Comparison of ENCODE assay signal across 33 cellular contexts in the genomic region with DNA sequence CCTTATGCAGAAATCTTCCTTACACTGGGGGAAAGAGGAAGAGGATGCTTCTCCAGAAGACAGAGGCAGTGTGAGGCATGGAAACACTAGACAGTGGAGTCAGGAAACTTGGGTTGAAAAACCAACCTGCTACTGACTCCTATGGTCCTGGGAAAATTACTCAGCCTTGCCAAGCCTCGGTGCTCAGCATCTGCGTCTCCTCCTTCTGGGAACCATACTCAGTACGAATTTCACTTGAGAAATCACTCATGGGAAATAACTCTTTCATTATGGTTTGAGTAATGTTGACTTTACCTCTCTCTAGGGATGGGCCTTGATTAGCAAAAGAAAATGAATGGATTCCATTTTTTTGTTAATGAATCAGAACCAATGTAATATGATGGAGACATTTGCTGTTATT.
"Had no signal": no experiment of that assay in that cellular context is flagged by ENCODE, and none has a peak within 500 bp of the region (broad histone marks: within the 10 kb centered on the region; RNA-seq: fewer than 3 reads in every experiment).

No MANE protein-coding gene starts in this region.

- H3K4me3 Mint-ChIP-seq: activated CD4-positive, alpha-beta memory T cell treated with anti-CD3 and anti-CD28 coated beads for 36 hours; activated CD4-positive, alpha-beta T cell treated with anti-CD3 and anti-CD28 coated beads for 36 hours; activated CD4-positive, alpha-beta T cell treated with anti-CD3 and anti-CD28 coated beads, Interleukin-2, amount 10 ng/mL, durations not matched to agents 24 days and 14 days; activated CD8-positive, alpha-beta memory T cell treated with anti-CD3 and anti-CD28 coated beads, Interleukin-2, amount 10 ng/mL, durations not matched to agents 7 days and 5 days; activated CD8-positive, alpha-beta T cell treated with anti-CD3 and anti-CD28 coated beads, Interleukin-2, amount 10 ng/mL, durations not matched to agents 7 days and 5 days; activated naive CD4-positive, alpha-beta T cell treated with anti-CD3 and anti-CD28 coated beads for 36 hours; activated naive CD4-positive, alpha-beta T cell treated with anti-CD3 and anti-CD28 coated beads, Interleukin-2, amount 50 U/mL, for 24 hours; activated naive CD8-positive, alpha-beta T cell treated with anti-CD3 and anti-CD28 coated beads for 36 hours; activated naive CD8-positive, alpha-beta T cell treated with anti-CD3 and anti-CD28 coated beads, Interleukin-2, amount 50 U/mL, for 24 hours; activated T-helper 1 cell treated with anti-CD3 and anti-CD28 coated beads, Interleukin-12 subunit alpha, Interleukin-12 subunit beta, Interleukin-2, Interleukin-4 antibody, amounts not matched to agents 30 ng/mL and 10 ng/mL and 1 ng/mL, durations not matched to agents 14 hours and 24 hours and 36 hours; brain; T-helper 1 cell treated with Interleukin-12 subunit alpha and Interleukin-12 subunit beta and Interleukin-4 antibody, amounts not matched to agents 30 μg/mL and 1 μg/mL, for 36 hours had no signal

- H3K4me1 ChIP-seq: ascending aorta, breast epithelium, colonic mucosa, esophagus squamous epithelium, foreskin keratinocyte, gastrocnemius medialis, heart left ventricle had no signal

- H3K9me3 Mint-ChIP-seq: activated CD4-positive, alpha-beta memory T cell treated with anti-CD3 and anti-CD28 coated beads for 36 hours; activated CD4-positive, alpha-beta T cell treated with anti-CD3 and anti-CD28 coated beads, Interleukin-2, amount 10 ng/mL, durations not matched to agents 24 days and 14 days; activated naive CD4-positive, alpha-beta T cell treated with anti-CD3 and anti-CD28 coated beads for 36 hours; activated naive CD4-positive, alpha-beta T cell treated with anti-CD3 and anti-CD28 coated beads, Interleukin-2, amount 50 U/mL, for 24 hours; activated naive CD8-positive, alpha-beta T cell treated with anti-CD3 and anti-CD28 coated beads, Interleukin-2, amount 50 U/mL, for 24 hours; activated T-helper 1 cell treated with anti-CD3 and anti-CD28 coated beads, Interleukin-12 subunit alpha, Interleukin-12 subunit beta, Interleukin-2, Interleukin-4 antibody, amounts not matched to agents 30 ng/mL and 10 ng/mL and 1 ng/mL, durations not matched to agents 14 hours and 24 hours and 36 hours; activated T-helper 2 cell treated with anti-CD3 and anti-CD28 coated beads, Interferon-gamma antibody, Interleukin-2, Interleukin-4, amounts not matched to agents 10 μg/mL and 5 μg/mL and 100 μg/mL, durations not matched to agents 14 hours and 24 hours and 36 hours; T-helper 1 cell treated with Interleukin-12 subunit alpha and Interleukin-12 subunit beta and Interleukin-4 antibody, amounts not matched to agents 30 μg/mL and 1 μg/mL, for 36 hours had no signal

- H3K36me3 ChIP-seq: ascending aorta, breast epithelium, cardiac muscle cell, colonic mucosa, esophagus squamous epithelium, gastrocnemius medialis, heart left ventricle had no signal

- H3K27me3 ChIP-seq: ascending aorta, breast epithelium, cardiac muscle cell, colonic mucosa, esophagus squamous epithelium, gastrocnemius medialis had no signal

- H3K4me1 Mint-ChIP-seq: activated CD4-positive, alpha-beta T cell treated with anti-CD3 and anti-CD28 coated beads for 36 hours; activated CD4-positive, alpha-beta T cell treated with anti-CD3 and anti-CD28 coated beads, Interleukin-2, amount 10 ng/mL, durations not matched to agents 24 days and 14 days; activated CD8-positive, alpha-beta memory T cell treated with anti-CD3 and anti-CD28 coated beads, Interleukin-2, amount 10 ng/mL, durations not matched to agents 7 days and 5 days; activated naive CD4-positive, alpha-beta T cell treated with anti-CD3 and anti-CD28 coated beads, Interleukin-2, amount 50 U/mL, for 24 hours; activated naive CD8-positive, alpha-beta T cell treated with anti-CD3 and anti-CD28 coated beads for 36 hours; activated naive CD8-positive, alpha-beta T cell treated with anti-CD3 and anti-CD28 coated beads, Interleukin-2, amount 50 U/mL, for 24 hours; brain had no signal

- H3K27ac Mint-ChIP-seq: activated CD4-positive, alpha-beta memory T cell treated with anti-CD3 and anti-CD28 coated beads for 36 hours; activated CD4-positive, alpha-beta T cell treated with anti-CD3 and anti-CD28 coated beads for 36 hours; activated CD4-positive, alpha-beta T cell treated with anti-CD3 and anti-CD28 coated beads, Interleukin-2, amount 10 ng/mL, durations not matched to agents 24 days and 14 days; activated CD8-positive, alpha-beta memory T cell treated with anti-CD3 and anti-CD28 coated beads, Interleukin-2, amount 10 ng/mL, durations not matched to agents 7 days and 5 days; activated CD8-positive, alpha-beta T cell treated with anti-CD3 and anti-CD28 coated beads, Interleukin-2, amount 10 ng/mL, durations not matched to agents 7 days and 5 days; activated naive CD4-positive, alpha-beta T cell treated with anti-CD3 and anti-CD28 coated beads for 36 hours; activated naive CD4-positive, alpha-beta T cell treated with anti-CD3 and anti-CD28 coated beads, Interleukin-2, amount 50 U/mL, for 24 hours; activated naive CD8-positive, alpha-beta T cell treated with anti-CD3 and anti-CD28 coated beads for 36 hours; activated naive CD8-positive, alpha-beta T cell treated with anti-CD3 and anti-CD28 coated beads, Interleukin-2, amount 50 U/mL, for 24 hours; activated T-helper 1 cell treated with anti-CD3 and anti-CD28 coated beads, Interleukin-12 subunit alpha, Interleukin-12 subunit beta, Interleukin-2, Interleukin-4 antibody, amounts not matched to agents 30 ng/mL and 10 ng/mL and 1 ng/mL, durations not matched to agents 14 hours and 24 hours and 36 hours; activated T-helper 2 cell treated with anti-CD3 and anti-CD28 coated beads, Interferon-gamma antibody, Interleukin-2, Interleukin-4, amounts not matched to agents 10 μg/mL and 5 μg/mL and 100 μg/mL, durations not matched to agents 14 hours and 24 hours and 36 hours; brain; T-helper 1 cell treated with Interleukin-12 subunit alpha and Interleukin-12 subunit beta and Interleukin-4 antibody, amounts not matched to agents 30 μg/mL and 1 μg/mL, for 36 hours had no signal

- H3K27me3 Mint-ChIP-seq: activated CD4-positive, alpha-beta memory T cell treated with anti-CD3 and anti-CD28 coated beads for 36 hours; activated CD4-positive, alpha-beta T cell treated with anti-CD3 and anti-CD28 coated beads for 36 hours; activated CD4-positive, alpha-beta T cell treated with anti-CD3 and anti-CD28 coated beads, Interleukin-2, amount 10 ng/mL, durations not matched to agents 24 days and 14 days; activated CD8-positive, alpha-beta memory T cell treated with anti-CD3 and anti-CD28 coated beads, Interleukin-2, amount 10 ng/mL, durations not matched to agents 7 days and 5 days; activated naive CD4-positive, alpha-beta T cell treated with anti-CD3 and anti-CD28 coated beads, Interleukin-2, amount 50 U/mL, for 24 hours; activated naive CD8-positive, alpha-beta T cell treated with anti-CD3 and anti-CD28 coated beads, Interleukin-2, amount 50 U/mL, for 24 hours had no signal

- DNase-seq: activated CD4-positive, alpha-beta memory T cell treated with anti-CD3 and anti-CD28 coated beads for 36 hours; activated CD4-positive, alpha-beta T cell treated with anti-CD3 and anti-CD28 coated beads for 36 hours; activated CD4-positive, alpha-beta T cell treated with anti-CD3 and anti-CD28 coated beads, Interleukin-2, amount 10 ng/mL, durations not matched to agents 24 days and 14 days; activated CD4-positive, CD25-positive, alpha-beta regulatory T cell; activated CD4-positive, CD25-positive, alpha-beta regulatory T cell treated with anti-CD3 and anti-CD28 coated beads, Interleukin-2, amount 50 U/mL, for 72 hours; activated CD8-positive, alpha-beta memory T cell treated with anti-CD3 and anti-CD28 coated beads, Interleukin-2, amount 10 ng/mL, durations not matched to agents 7 days and 5 days; activated CD8-positive, alpha-beta memory T cell treated with anti-CD3 and anti-CD28 coated beads, Interleukin-2, amount 50 U/mL, for 4 hours; activated CD8-positive, alpha-beta T cell treated with anti-CD3 and anti-CD28 coated beads, Interleukin-2, amount 10 ng/mL, durations not matched to agents 7 days and 5 days; activated effector memory CD4-positive, alpha-beta T cell treated with anti-CD3 and anti-CD28 coated beads, Interleukin-2, amount 50 U/mL, for 16 hours; activated naive CD4-positive, alpha-beta T cell treated with anti-CD3 and anti-CD28 coated beads for 36 hours; activated naive CD8-positive, alpha-beta T cell treated with anti-CD3 and anti-CD28 coated beads for 36 hours; activated naive CD8-positive, alpha-beta T cell treated with anti-CD3 and anti-CD28 coated beads, Interleukin-2, amount 50 U/mL, for 24 hours; activated T-cell treated with anti-CD3 and anti-CD28 coated beads, Interleukin-2, amount 50 U/mL, for 1 hour; activated T-cell treated with anti-CD3 and anti-CD28 coated beads, Interleukin-2, amount 50 U/mL, for 48 hours; central memory CD4-positive, alpha-beta T cell; cerebellar nuclear complex; colonic mucosa; effector CD8-positive, alpha-beta T cell; esophagus squamous epithelium; foreskin keratinocyte; gastrocnemius medialis; glutamatergic neuron; heart left ventricle; T-helper 9 cell had no signal

- H3K4me3 ChIP-seq: ascending aorta, breast epithelium, cardiac muscle cell, colonic mucosa, esophagus squamous epithelium, gastrocnemius medialis, heart left ventricle had no signal

- H3K9me3 ChIP-seq: ascending aorta, breast epithelium, colonic mucosa, esophagus squamous epithelium, gastrocnemius medialis had no signal

- H3K36me3 Mint-ChIP-seq: activated CD4-positive, alpha-beta memory T cell treated with anti-CD3 and anti-CD28 coated beads for 36 hours; activated CD8-positive, alpha-beta memory T cell treated with anti-CD3 and anti-CD28 coated beads, Interleukin-2, amount 10 ng/mL, durations not matched to agents 7 days and 5 days; activated naive CD4-positive, alpha-beta T cell treated with anti-CD3 and anti-CD28 coated beads, Interleukin-2, amount 50 U/mL, for 24 hours; activated naive CD8-positive, alpha-beta T cell treated with anti-CD3 and anti-CD28 coated beads for 36 hours; brain had no signal

- ATAC-seq: activated CD4-positive, alpha-beta T cell treated with anti-CD3 and anti-CD28 coated beads for 36 hours; activated CD8-positive, alpha-beta memory T cell treated with anti-CD3 and anti-CD28 coated beads, Interleukin-2, amount 10 ng/mL, durations not matched to agents 7 days and 5 days; activated CD8-positive, alpha-beta T cell treated with anti-CD3 and anti-CD28 coated beads, Interleukin-2, amount 10 ng/mL, durations not matched to agents 7 days and 5 days; activated naive CD8-positive, alpha-beta T cell treated with anti-CD3 and anti-CD28 coated beads, Interleukin-2, amount 50 U/mL, for 24 hours; foreskin keratinocyte; gastrocnemius medialis; heart left ventricle had no signal

- H3K27ac ChIP-seq: ascending aorta, breast epithelium, cardiac muscle cell, colonic mucosa, epithelial cell of prostate, esophagus squamous epithelium, foreskin keratinocyte, gastrocnemius medialis, heart left ventricle had no signal
